Comparison of ENCODE assay signal across 19 cellular contexts in the genomic region with DNA sequence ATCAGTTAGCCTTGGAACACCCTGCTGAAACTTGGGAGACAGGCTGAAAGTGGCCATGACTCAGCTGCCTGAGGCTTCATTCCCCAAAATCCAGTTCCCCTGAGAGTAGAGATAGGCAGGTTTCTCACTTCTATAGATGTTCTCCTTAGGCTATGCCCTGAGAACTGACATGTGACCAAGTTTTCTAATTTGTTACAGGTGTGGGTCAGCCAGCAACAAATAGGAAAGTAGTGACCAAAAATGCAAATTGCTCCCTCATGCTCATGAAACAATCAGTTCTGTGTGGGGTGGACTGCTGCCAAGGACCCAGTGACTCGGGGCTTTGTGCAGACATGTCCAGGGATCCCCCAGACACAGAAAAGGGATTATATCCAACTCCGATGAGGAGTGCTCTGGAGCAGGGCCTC. TPM values are rescaled to one million over a fixed set of nuclear protein-coding genes. Genes with fewer than 3 reads are reported as not detected.
DNase-seq lines count a peak whose midpoint lies in the region; FAIRE-seq and TF ChIP-seq lines count a peak whose summit lies in the region.
"Had no signal": no experiment of that assay in that cellular context is flagged by ENCODE, and none has a peak within 500 bp of the region (broad histone marks: within the 10 kb centered on the region; RNA-seq: fewer than 3 reads in every experiment).

No MANE protein-coding gene starts in this region.

- no peak overlapping the region for H3K9ac ChIP-seq in astrocyte (ENCODE audit: low read length)

- H3K27me3 ChIP-seq in astrocyte (ENCODE audit: insufficient read depth, low read length) (no peaks in the 10 kb centered on the region), A673 (replicated peaks; ENCODE audit: insufficient read depth, low read depth, low read length, poor library complexity) (no peaks in the 10 kb centered on the region)
- H3K27me3 ChIP-seq: stomach had no signal

- no peaks in the 10 kb centered on the region for H4K20me1 ChIP-seq in astrocyte (ENCODE audit: insufficient read depth, low read length)

- intact Hi-C loops in A673 (cut with micrococcal nuclease; ENCODE audit: unreplicated experiment), result no loop called here

- no TSS peak for BruUV-seq in A673 (replicated peaks; lab: Mats Ljungman, UMichigan)

- no peaks in the 10 kb centered on the region for H3K9me3 ChIP-seq in astrocyte (ENCODE audit: insufficient read depth, low read depth, low read length)
- H3K9me3 ChIP-seq in A673 (ENCODE audit: low read depth, low read length, poor library complexity, severe bottlenecking), result no peaks in the 10 kb centered on the region

- peaks cover 3% of the 10 kb centered on the region for H3K36me3 Mint-ChIP-seq in astrocyte (ENCODE audit: low read depth, unreplicated experiment)
- peaks cover 24% of the 10 kb centered on the region for H3K36me3 Mint-ChIP-seq in activated CD4-positive, alpha-beta T cell treated with anti-CD3 and anti-CD28 coated beads, Interleukin-2, amount 10 ng/mL, durations not matched to agents 7 days and 5 days (ENCODE audit: low read depth)

- no peak overlapping the region for H3K4me2 ChIP-seq in astrocyte (ENCODE audit: low read length)

- no peaks in the 10 kb centered on the region for H3K27me3 Mint-ChIP-seq in astrocyte (ENCODE audit: low read depth, unreplicated experiment)
- peaks cover 3% of the 10 kb centered on the region for H3K27me3 Mint-ChIP-seq in activated CD4-positive, alpha-beta T cell treated with anti-CD3 and anti-CD28 coated beads, Interleukin-2, amount 10 ng/mL, durations not matched to agents 7 days and 5 days
- H3K27me3 Mint-ChIP-seq: activated CD4-positive, alpha-beta T cell treated with anti-CD3 and anti-CD28 coated beads for 36 hours; activated naive CD4-positive, alpha-beta T cell treated with anti-CD3 and anti-CD28 coated beads, Interleukin-2, amount 50 U/mL, for 24 hours had no signal

- DNase-seq in GM04504 (ENCODE audit: low read depth) (peak; percentile 28), astrocyte (ENCODE audit: low read depth) (no peak), fibroblast of the conjunctiva (ENCODE audit: low read depth) (peak; percentile 6), nucleus accumbens (lab: John Stamatoyannopoulos, UW) (peak in 53 of 56 donors; percentile 25 to 90 (median 74)), A673 (ENCODE audit: low spot score) (no peak), HTR-8/SVneo (ENCODE audit: insufficient read length, low spot score) (no peak)
- DNase-seq in activated CD4-positive, alpha-beta T cell treated with anti-CD3 and anti-CD28 coated beads, Interleukin-2, amount 10 ng/mL, durations not matched to agents 7 days and 5 days, result no peak
- no peak for DNase-seq in activated CD8-positive, alpha-beta memory T cell treated with anti-CD3 and anti-CD28 coated beads for 24 hours
- DNase-seq: activated CD4-positive, alpha-beta T cell treated with anti-CD3 and anti-CD28 coated beads for 36 hours; activated T-cell treated with anti-CD3 and anti-CD28 coated beads for 4 hours; cerebellar nuclear complex; left ventricle myocardium inferior; natural killer cell; NCI-H1105; stomach; T-helper 9 cell had no signal

- no peak for TF ChIP-seq CTCF in astrocyte (IDR thresholded peaks at IDR 0.05; ENCODE audit: insufficient read depth, low read depth, low read length)
- TF ChIP-seq CTCF in A673 (conservative IDR thresholded peaks at IDR 0.05; ENCODE audit: low read depth, low read length), result no peak

- no peak for FAIRE-seq in astrocyte (lab: Jason Lieb, UNC)
- FAIRE-seq in HTR-8/SVneo (lab: Jason Lieb, UNC), result no peak
- FAIRE-seq: D721Med had no signal

- POLR2A ChIA-PET in A673 (lab: Charles Lee; ENCODE audit: low non-redundant PET), result no interaction called here
- POLR2A ChIA-PET in activated CD4-positive, alpha-beta T cell treated with anti-CD3 and anti-CD28 coated beads, Interleukin-2, amount 10 ng/mL, durations not matched to agents 7 days and 5 days (lab: Charles Lee), result no interaction called here

- no peaks in the 10 kb centered on the region for H3K9me3 Mint-ChIP-seq in astrocyte (ENCODE audit: unreplicated experiment)
- H3K9me3 Mint-ChIP-seq in activated CD4-positive, alpha-beta T cell treated with anti-CD3 and anti-CD28 coated beads, Interleukin-2, amount 10 ng/mL, durations not matched to agents 7 days and 5 days, result peaks cover 11% of the 10 kb centered on the region

- H3K27ac ChIP-seq in astrocyte (ENCODE audit: low read depth, low read length), result no peak overlapping the region
- no peak overlapping the region for H3K27ac ChIP-seq in A673 (ENCODE audit: low read depth, low read length, poor library complexity, severe bottlenecking)
- H3K27ac ChIP-seq: left ventricle myocardium inferior, stomach had no signal

- peak overlapping the region; percentile 42 for H2AFZ ChIP-seq in astrocyte (ENCODE audit: low read depth, low read length)

- H3K79me2 ChIP-seq in astrocyte (ENCODE audit: insufficient read depth, low read length), result no peaks in the 10 kb centered on the region

- no peak overlapping the region for H3K4me3 Mint-ChIP-seq in astrocyte (ENCODE audit: unreplicated experiment)
- H3K4me3 Mint-ChIP-seq in activated CD4-positive, alpha-beta T cell treated with anti-CD3 and anti-CD28 coated beads, Interleukin-2, amount 10 ng/mL, durations not matched to agents 7 days and 5 days, result no peak overlapping the region
- H3K4me3 Mint-ChIP-seq: activated CD4-positive, alpha-beta T cell treated with anti-CD3 and anti-CD28 coated beads for 36 hours; activated naive CD4-positive, alpha-beta T cell treated with anti-CD3 and anti-CD28 coated beads, Interleukin-2, amount 50 U/mL, for 24 hours; natural killer cell had no signal

- CTCF ChIA-PET in A673 (lab: Charles Lee), result no interaction called here
- CTCF ChIA-PET in activated CD4-positive, alpha-beta T cell treated with anti-CD3 and anti-CD28 coated beads, Interleukin-2, amount 10 ng/mL, durations not matched to agents 7 days and 5 days (lab: Charles Lee), result no interaction called here

- no peak overlapping the region for H3K4me3 ChIP-seq in astrocyte (ENCODE audit: insufficient read depth, low read depth, low read length)
- no peak overlapping the region for H3K4me3 ChIP-seq in A673 (ENCODE audit: low read depth, low read length, poor library complexity, severe bottlenecking)
- H3K4me3 ChIP-seq: left ventricle myocardium inferior, stomach had no signal

- H3K36me3 ChIP-seq in astrocyte (ENCODE audit: insufficient read depth, low read length) (no peaks in the 10 kb centered on the region), A673 (ENCODE audit: insufficient read depth, low read length, poor library complexity, severe bottlenecking) (no peaks in the 10 kb centered on the region)
- H3K36me3 ChIP-seq: left ventricle myocardium inferior, stomach had no signal

- no peak overlapping the region for H3K27ac Mint-ChIP-seq in astrocyte (ENCODE audit: unreplicated experiment)
- no peak overlapping the region for H3K27ac Mint-ChIP-seq in activated CD4-positive, alpha-beta T cell treated with anti-CD3 and anti-CD28 coated beads, Interleukin-2, amount 10 ng/mL, durations not matched to agents 7 days and 5 days
- H3K27ac Mint-ChIP-seq: activated CD4-positive, alpha-beta T cell treated with anti-CD3 and anti-CD28 coated beads for 36 hours; activated naive CD4-positive, alpha-beta T cell treated with anti-CD3 and anti-CD28 coated beads, Interleukin-2, amount 50 U/mL, for 24 hours; natural killer cell had no signal

- H3K4me1 ChIP-seq in astrocyte (ENCODE audit: insufficient read depth, low read length) (no peaks in the 10 kb centered on the region), A673 (ENCODE audit: insufficient read depth, low read length, poor library complexity, severe bottlenecking) (no peaks in the 10 kb centered on the region)
- H3K4me1 ChIP-seq: left ventricle myocardium inferior, stomach had no signal

- H3K4me1 Mint-ChIP-seq in astrocyte (ENCODE audit: low read depth, unreplicated experiment), result peaks cover 8% of the 10 kb centered on the region
- peaks cover 22% of the 10 kb centered on the region for H3K4me1 Mint-ChIP-seq in activated CD4-positive, alpha-beta T cell treated with anti-CD3 and anti-CD28 coated beads, Interleukin-2, amount 10 ng/mL, durations not matched to agents 7 days and 5 days

RNA-seq across cellular contexts. Expression of a gene that starts 7.3 kb away (rescaled TPM):
- total RNA-seq in astrocyte, result 0.75 and 1.0 TPM in 2 replicates
- 4.3 and 5.4 TPM in 2 replicates for total RNA-seq in A673 (2021)
- 1 to 10 TPM; 7.3 to 9.0 TPM for total RNA-seq in activated CD4-positive, alpha-beta T cell treated with anti-CD3 and anti-CD28 coated beads, Interleukin-2, amount 10 ng/mL, durations not matched to agents 7 days and 5 days

RNA-seq across cellular contexts. Expression of a gene that starts 10.9 kb away (rescaled TPM):
- 0.19 TPM in 1 of 2 replicates, not detected in the other for total RNA-seq in astrocyte
- not detected in 2 replicates for total RNA-seq in A673 (2021)
- not detected for total RNA-seq in activated CD4-positive, alpha-beta T cell treated with anti-CD3 and anti-CD28 coated beads, Interleukin-2, amount 10 ng/mL, durations not matched to agents 7 days and 5 days
- total RNA-seq: activated CD4-positive, alpha-beta T cell treated with anti-CD3 and anti-CD28 coated beads for 36 hours; left ventricle myocardium inferior; natural killer cell; pulmonary artery endothelial cell; stomach had no signal

RNA-seq across cellular contexts. Expression of a gene that starts 27.7 kb away (rescaled TPM):
- total RNA-seq in astrocyte (not detected in 2 replicates), A673 (2021) (not detected in 2 replicates)
- total RNA-seq in activated CD4-positive, alpha-beta T cell treated with anti-CD3 and anti-CD28 coated beads, Interleukin-2, amount 10 ng/mL, durations not matched to agents 7 days and 5 days, result not detected
- total RNA-seq: activated CD4-positive, alpha-beta T cell treated with anti-CD3 and anti-CD28 coated beads for 36 hours; left ventricle myocardium inferior; natural killer cell; pulmonary artery endothelial cell; stomach had no signal

RNA-seq across cellular contexts. Expression of a gene that starts 49.1 kb away (rescaled TPM):
- total RNA-seq in astrocyte (0.25 TPM in 1 of 2 replicates, not detected in the other), A673 (2021) (not detected in 2 replicates)
- not detected for total RNA-seq in activated CD4-positive, alpha-beta T cell treated with anti-CD3 and anti-CD28 coated beads, Interleukin-2, amount 10 ng/mL, durations not matched to agents 7 days and 5 days
- total RNA-seq: activated CD4-positive, alpha-beta T cell treated with anti-CD3 and anti-CD28 coated beads for 36 hours; natural killer cell had no signal

Comparison
In these comparisons a context has a peak if more than half of its experiments do, and no peak if none do; other contexts are left out.
1. DNase-seq: peak in GM04504 (single experiment), fibroblast of the conjunctiva (single experiment) and nucleus accumbens (53 of 56); none in astrocyte (single experiment), A673 (single experiment), activated CD4-positive, alpha-beta T cell treated with anti-CD3 and anti-CD28 coated beads, Interleukin-2, amount 10 ng/mL, durations not matched to agents 7 days and 5 days (single experiment), HTR-8/SVneo (single experiment) and activated CD8-positive, alpha-beta memory T cell treated with anti-CD3 and anti-CD28 coated beads for 24 hours (single experiment).